7 cellular contexts compared by ENCODE assay signal in genomic region chr19:17243340-17243853, GRCh38. TPM values are rescaled to one million over a fixed set of nuclear protein-coding genes. Genes with fewer than 3 reads are reported as not detected.
DNase-seq lines count a peak whose midpoint lies in the region; ATAC-seq and TF ChIP-seq lines count a peak whose summit lies in the region.
"Had no signal": no experiment of that assay in that cellular context is flagged by ENCODE, and none has a peak within 500 bp of the region (broad histone marks: within the 10 kb centered on the region; RNA-seq: fewer than 3 reads in every experiment).

No MANE protein-coding gene starts in this region.

- 33 to 34% methylated on average over 10 of the region's 10 CpGs for WGBS in ectodermal cell, 2 experiments

- ATAC-seq in GM19351 (IDR thresholded peaks at IDR 0.05; ENCODE audit: unreplicated experiment): no peak

- peak overlapping the region; percentile 86 for H3K9ac ChIP-seq in HUES6 (ENCODE audit: low read length)

- H3K4me1 Mint-ChIP-seq in progenitor cell of endocrine pancreas (ENCODE audit: low read depth): peaks cover 50% of the 10 kb centered on the region

- H3K27ac Mint-ChIP-seq in progenitor cell of endocrine pancreas: peak overlapping the region; percentile 99

- peaks cover 4% of the 10 kb centered on the region for H3K36me3 Mint-ChIP-seq in progenitor cell of endocrine pancreas (ENCODE audit: insufficient read depth)

- DNase-seq in progenitor cell of endocrine pancreas (ENCODE audit: low spot score, unreplicated experiment) (no peak), ACHN (no peak), Kasumi-1 (lab: John Stamatoyannopoulos, UW) (no peak)
- DNase-seq: RPMI8226 had no signal

- H3K9me3 Mint-ChIP-seq in progenitor cell of endocrine pancreas (ENCODE audit: low read depth): no peaks in the 10 kb centered on the region

- H3K9me3 ChIP-seq in HUES6 (ENCODE audit: control insufficient read depth, insufficient read depth, low read depth, low read length) (no peaks in the 10 kb centered on the region), ectodermal cell (ENCODE audit: control insufficient read depth, low read length) (no peaks in the 10 kb centered on the region)

- no peak for TF ChIP-seq CTCF in progenitor cell of endocrine pancreas (IDR thresholded peaks at IDR 0.05; ENCODE audit: unreplicated experiment)

- H3K36me3 ChIP-seq in HUES6 (ENCODE audit: control insufficient read depth, insufficient read depth, low read length) (peaks cover 16% of the 10 kb centered on the region), ectodermal cell (ENCODE audit: control insufficient read depth, insufficient read depth, low read length) (peaks cover 5% of the 10 kb centered on the region)

- peak overlapping the region; percentile 99 for H3K4me3 Mint-ChIP-seq in progenitor cell of endocrine pancreas (ENCODE audit: low read depth)

- H3K4me1 ChIP-seq in HUES6 (ENCODE audit: control insufficient read depth, insufficient read depth, low read length): peaks cover 39% of the 10 kb centered on the region
- H3K4me1 ChIP-seq in ectodermal cell (ENCODE audit: control insufficient read depth, insufficient read depth, low read length): peaks cover 36% of the 10 kb centered on the region

- H3K4me3 ChIP-seq in HUES6 (ENCODE audit: low read depth, low read length) (peak overlapping the region; percentile 99), ectodermal cell (ENCODE audit: insufficient read depth, low read depth, low read length) (peak overlapping the region; percentile 72)

- H3K27me3 Mint-ChIP-seq in progenitor cell of endocrine pancreas: no peaks in the 10 kb centered on the region

- H3K27me3 ChIP-seq in HUES6 (ENCODE audit: control insufficient read depth, insufficient read depth, low read length) (no peaks in the 10 kb centered on the region), ectodermal cell (ENCODE audit: control insufficient read depth, insufficient read depth, low read length, poor library complexity, severe bottlenecking) (no peaks in the 10 kb centered on the region)

- H3K27ac ChIP-seq in HUES6 (ENCODE audit: low read depth, low read length) (peak overlapping the region; percentile 85; the same call in 1 of the 2 replicates), ectodermal cell (ENCODE audit: insufficient read depth, low read depth, low read length, poor library complexity, severe bottlenecking) (no peak overlapping the region)

- in situ Hi-C loops in ACHN (cut with HindIII; ENCODE audit: low pct_ligation_motif_present, low pct_unique_long_range_greater_than_20kb, low sequenced_read_pairs): no loop called here

RNA-seq across cellular contexts. Expression of gene NR2F6, which starts 2.3 kb away (rescaled TPM):
- polyA plus RNA-seq in ectodermal cell (2013, experiment 1 of 4): 32.8 TPM
- 35.5 TPM for polyA plus RNA-seq in ectodermal cell (2013, experiment 2 of 4)
- 38.3 TPM for polyA plus RNA-seq in ectodermal cell (2013, experiment 3 of 4)
- polyA plus RNA-seq in ectodermal cell (2013, experiment 4 of 4): 36.2 TPM
- total RNA-seq in progenitor cell of endocrine pancreas: 134 and 150 TPM in 2 replicates

RNA-seq across cellular contexts. Expression of gene OCEL1, which starts 17.4 kb away (rescaled TPM):
- 19.2 TPM for polyA plus RNA-seq in ectodermal cell (2013, experiment 1 of 4)
- 16.3 TPM for polyA plus RNA-seq in ectodermal cell (2013, experiment 2 of 4)
- polyA plus RNA-seq in ectodermal cell (2013, experiment 3 of 4): 12.2 TPM
- polyA plus RNA-seq in ectodermal cell (2013, experiment 4 of 4): 16.9 TPM
- total RNA-seq in progenitor cell of endocrine pancreas: 20.1 and 21.8 TPM in 2 replicates

RNA-seq across cellular contexts. Expression of gene USHBP1, which starts 21.1 kb away (rescaled TPM):
- 0.91 TPM for polyA plus RNA-seq in ectodermal cell (2013, experiment 1 of 4)
- polyA plus RNA-seq in ectodermal cell (2013, experiment 2 of 4): 1.3 TPM
- 0.75 TPM for polyA plus RNA-seq in ectodermal cell (2013, experiment 3 of 4)
- polyA plus RNA-seq in ectodermal cell (2013, experiment 4 of 4): 0.45 TPM
- 0.38 and 0.51 TPM in 2 replicates for total RNA-seq in progenitor cell of endocrine pancreas

RNA-seq across cellular contexts. Expression of gene BABAM1, which starts 23.8 kb away (rescaled TPM):
- 129 TPM for polyA plus RNA-seq in ectodermal cell (2013, experiment 1 of 4)
- 116 TPM for polyA plus RNA-seq in ectodermal cell (2013, experiment 2 of 4)
- polyA plus RNA-seq in ectodermal cell (2013, experiment 3 of 4): 96.0 TPM
- polyA plus RNA-seq in ectodermal cell (2013, experiment 4 of 4): 97.9 TPM
- 93.4 and 113 TPM in 2 replicates for total RNA-seq in progenitor cell of endocrine pancreas

RNA-seq across cellular contexts. Expression of gene USE1, which starts 28.2 kb away (rescaled TPM):
- polyA plus RNA-seq in ectodermal cell (2013, experiment 1 of 4): 17.7 TPM
- 19.2 TPM for polyA plus RNA-seq in ectodermal cell (2013, experiment 2 of 4)
- 16.9 TPM for polyA plus RNA-seq in ectodermal cell (2013, experiment 3 of 4)
- 21.8 TPM for polyA plus RNA-seq in ectodermal cell (2013, experiment 4 of 4)
- total RNA-seq in progenitor cell of endocrine pancreas: 23.6 and 27.2 TPM in 2 replicates
